In the genomic region with DNA sequence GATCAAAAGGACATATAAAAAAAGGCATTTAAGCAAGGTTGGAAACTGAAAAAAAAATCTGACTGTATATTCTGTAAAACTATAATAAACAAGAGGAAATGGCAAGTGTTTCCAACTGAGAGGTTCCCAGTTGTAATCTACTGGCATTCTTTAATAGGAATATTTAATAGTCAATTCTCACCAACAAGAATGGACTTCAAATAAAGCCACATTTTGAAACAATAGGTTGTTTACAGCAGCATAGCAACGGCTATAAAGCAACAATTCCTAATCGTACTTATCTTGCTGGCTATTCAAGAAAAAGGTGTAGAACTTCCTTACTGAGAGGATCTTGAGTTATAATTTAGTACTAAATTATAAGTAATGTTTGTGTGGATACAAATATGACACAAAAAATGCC, we compare ENCODE assay signal across 7 cellular contexts.
"Had no signal": no experiment of that assay in that cellular context is flagged by ENCODE, and none has a peak within 500 bp of the region (broad histone marks: within the 10 kb centered on the region; RNA-seq: fewer than 3 reads in every experiment).

No MANE protein-coding gene starts in this region.

- H3K4me3 Mint-ChIP-seq: IgD-negative memory B cell had no signal

- H2AFZ ChIP-seq: GM23248 had no signal

- ATAC-seq: HepG2 had no signal

- H3K4me3 ChIP-seq: GM23248, HAP-1 had no signal

- H3K27ac Mint-ChIP-seq: IgD-negative memory B cell had no signal

- H3K9me3 ChIP-seq: HAP-1 had no signal

- H3K27ac ChIP-seq: GM23248, HL-60 had no signal

- H3K36me3 ChIP-seq: HAP-1 had no signal

- H3K4me1 ChIP-seq: HAP-1 had no signal

- H3K9ac ChIP-seq: GM23248 had no signal

- H3K4me1 Mint-ChIP-seq: IgD-negative memory B cell had no signal

- DNase-seq: GM23248, GOT3, H7 had no signal

- H3K36me3 Mint-ChIP-seq: IgD-negative memory B cell had no signal

- FAIRE-seq: HepG2 had no signal

- H3K27me3 Mint-ChIP-seq: IgD-negative memory B cell had no signal
